In genomic region chr19:56108447-56109195, GRCh38 we compare ENCODE assay signal across 12 cellular contexts. TPM values are rescaled to one million over a fixed set of nuclear protein-coding genes. Genes with fewer than 3 reads are reported as not detected.
A peak's percentile ranks its signal among the peaks of the same experiment; 100 is the strongest.
DNase-seq lines count a peak whose midpoint lies in the region; ATAC-seq and TF ChIP-seq lines count a peak whose summit lies in the region.
"Had no signal": no experiment of that assay in that cellular context is flagged by ENCODE, and none has a peak within 500 bp of the region (broad histone marks: within the 10 kb centered on the region; RNA-seq: fewer than 3 reads in every experiment).

No MANE protein-coding gene starts in this region.

- H3K27ac Mint-ChIP-seq in stimulated activated naive CD8-positive, alpha-beta T cell treated with anti-CD3 and anti-CD28 coated beads, Interleukin-15, amount 100 ng/mL, for 72 hours = peak overlapping the region; percentile 50 to 75
- peak overlapping the region; percentile 72 for H3K27ac Mint-ChIP-seq in glutamatergic neuron (ENCODE audit: unreplicated experiment)

- peaks cover 22% of the 10 kb centered on the region for H3K4me1 ChIP-seq in osteoblast (ENCODE audit: insufficient read depth, low read length)

- peak overlapping the region in 1 of 2 donors; percentile 12 for H3K4me3 Mint-ChIP-seq in stimulated activated naive CD8-positive, alpha-beta T cell treated with anti-CD3 and anti-CD28 coated beads, Interleukin-15, amount 100 ng/mL, for 72 hours
- peak overlapping the region; percentile 38 for H3K4me3 Mint-ChIP-seq in glutamatergic neuron (ENCODE audit: unreplicated experiment)

- no peak overlapping the region for H2AFZ ChIP-seq in osteoblast (ENCODE audit: low read length)
- H2AFZ ChIP-seq: parathyroid adenoma had no signal

- no peaks in the 10 kb centered on the region for H3K27me3 Mint-ChIP-seq in stimulated activated naive CD8-positive, alpha-beta T cell treated with anti-CD3 and anti-CD28 coated beads, Interleukin-15, amount 100 ng/mL, for 72 hours
- peaks cover 8% of the 10 kb centered on the region for H3K27me3 Mint-ChIP-seq in glutamatergic neuron (ENCODE audit: unreplicated experiment)

- H3K36me3 Mint-ChIP-seq in glutamatergic neuron (ENCODE audit: unreplicated experiment) = no peaks in the 10 kb centered on the region

- peak overlapping the region; percentile 37 for H3K4me2 ChIP-seq in osteoblast (ENCODE audit: insufficient read depth, low read length)

- DNase-seq in stimulated activated naive CD8-positive, alpha-beta T cell treated with anti-CD3 and anti-CD28 coated beads, Interleukin-15, amount 100 ng/mL, for 72 hours = no peak
- DNase-seq in stimulated activated naive CD8-positive, alpha-beta T cell treated with anti-CD3 and anti-CD28 coated beads, Interleukin-15, Interleukin-2, amounts not matched to agents 100 U/mL and 50 U/mL, for 24 hours = no peak
- DNase-seq in glutamatergic neuron = no peak
- DNase-seq in osteoblast (ENCODE audit: insufficient read length, low spot score, missing footprints) = peak; percentile 79
- no peak for DNase-seq in stimulated activated CD4-positive, alpha-beta T cell treated with anti-CD3 and anti-CD28 coated beads, Interleukin-12 subunit alpha, Interleukin-12 subunit beta, amount 100 ng/mL, for 4 hours
- no peak for DNase-seq in 8988T
- DNase-seq: activated naive CD4-positive, alpha-beta T cell treated with anti-CD3 and anti-CD28 coated beads, Interleukin-2, amount 50 U/mL, for 16 hours; NCI-H1092; OCI-M1 had no signal

- no peak for ATAC-seq in stimulated activated naive CD8-positive, alpha-beta T cell treated with anti-CD3 and anti-CD28 coated beads, Interleukin-15, amount 100 ng/mL, for 72 hours
- ATAC-seq in stimulated activated naive CD8-positive, alpha-beta T cell treated with anti-CD3 and anti-CD28 coated beads, Interleukin-15, Interleukin-2, amounts not matched to agents 100 U/mL and 50 U/mL, for 24 hours = no peak
- ATAC-seq in GM21390 (IDR thresholded peaks at IDR 0.05; ENCODE audit: unreplicated experiment) (no peak), GM18868 (IDR thresholded peaks at IDR 0.05; ENCODE audit: unreplicated experiment) (no peak)

- TF ChIP-seq CTCF in glutamatergic neuron (IDR thresholded peaks at IDR 0.05; ENCODE audit: partially characterized antibody, unreplicated experiment) (no peak), osteoblast (IDR thresholded peaks at IDR 0.05; ENCODE audit: extremely low read depth, low read depth, low read length) (no peak)

- no peaks in the 10 kb centered on the region for H3K9me3 Mint-ChIP-seq in stimulated activated naive CD8-positive, alpha-beta T cell treated with anti-CD3 and anti-CD28 coated beads, Interleukin-15, amount 100 ng/mL, for 72 hours
- H3K9me3 Mint-ChIP-seq in glutamatergic neuron (ENCODE audit: unreplicated experiment) = peaks cover 9% of the 10 kb centered on the region

- no peaks in the 10 kb centered on the region for H3K27me3 ChIP-seq in osteoblast (ENCODE audit: insufficient read depth, low read length)

- H3K9me3 ChIP-seq in osteoblast (ENCODE audit: low read depth, low read length) = no peaks in the 10 kb centered on the region

- H3K36me3 ChIP-seq in osteoblast (ENCODE audit: insufficient read depth, low read length) = no peaks in the 10 kb centered on the region

- no peak overlapping the region for H3K4me3 ChIP-seq in osteoblast (ENCODE audit: insufficient read depth, low read length)

- peaks cover 68% of the 10 kb centered on the region for H4K20me1 ChIP-seq in osteoblast (ENCODE audit: insufficient read depth, low read length)

- H3K27ac ChIP-seq in osteoblast (ENCODE audit: low read depth, low read length) = no peak overlapping the region
- H3K27ac ChIP-seq: parathyroid adenoma had no signal

- peaks cover 88% of the 10 kb centered on the region for H3K4me1 Mint-ChIP-seq in stimulated activated naive CD8-positive, alpha-beta T cell treated with anti-CD3 and anti-CD28 coated beads, Interleukin-15, amount 100 ng/mL, for 72 hours
- H3K4me1 Mint-ChIP-seq in glutamatergic neuron (ENCODE audit: low read depth, unreplicated experiment) = peaks cover 40% of the 10 kb centered on the region

- peaks cover 93% of the 10 kb centered on the region for H3K79me2 ChIP-seq in osteoblast (ENCODE audit: insufficient read depth, low read length)

RNA-seq across cellular contexts. Expression of gene ZNF787, which starts 12.5 kb away (rescaled TPM):
- total RNA-seq in glutamatergic neuron (ENCODE audit: unreplicated experiment) = 59.7 TPM
- total RNA-seq in osteoblast = 23.6 and 27.5 TPM in 2 replicates

RNA-seq across cellular contexts. Expression of gene ZNF444, which starts 32.5 kb away (rescaled TPM):
- total RNA-seq in glutamatergic neuron (ENCODE audit: unreplicated experiment) = 56.9 TPM
- total RNA-seq in osteoblast = 13.0 and 16.6 TPM in 2 replicates
